Comparison of ENCODE assay signal across 22 cellular contexts in genomic region chr5:143516249-143516648, GRCh38.
DNase-seq lines count a peak whose midpoint lies in the region; ATAC-seq, FAIRE-seq and TF ChIP-seq lines count a peak whose summit lies in the region.
"Had no signal": no experiment of that assay in that cellular context is flagged by ENCODE, and none has a peak within 500 bp of the region (broad histone marks: within the 10 kb centered on the region; RNA-seq: fewer than 3 reads in every experiment).

No MANE protein-coding gene starts in this region.

- TF ChIP-seq POLR2A in GM12892 (IDR thresholded peaks at IDR 0.05; ENCODE audit: low read depth, low read length): no peak

- intact Hi-C loops in posterior cingulate gyrus (cut with DNase I): no loop called here

- TF ChIP-seq CTCF in nephron (IDR thresholded peaks at IDR 0.05; ENCODE audit: unreplicated experiment in 3 of 3): no peak

- peak; percentile 37 for ATAC-seq in HG02642 (IDR thresholded peaks at IDR 0.05; ENCODE audit: poor library complexity, unreplicated experiment)
- no peak for ATAC-seq in GM19035 (IDR thresholded peaks at IDR 0.05; ENCODE audit: unreplicated experiment)
- ATAC-seq: activated naive CD4-positive, alpha-beta T cell treated with anti-CD3 and anti-CD28 coated beads, Interleukin-2, amount 50 U/mL, for 72 hours; activated T-cell treated with anti-CD3 and anti-CD28 coated beads, Interleukin-2, amount 50 U/mL, for 72 hours; naive thymus-derived CD4-positive, alpha-beta T cell had no signal

- FAIRE-seq in GM12892 (lab: Jason Lieb, UNC): peak; percentile 9
- no peak for FAIRE-seq in HTR-8/SVneo (lab: Jason Lieb, UNC)
- FAIRE-seq: endometrium had no signal

- DNase-seq in GM12892 (ENCODE audit: insufficient read length): no peak
- peak; percentile 56 for DNase-seq in NCI-H69 (lab: John Stamatoyannopoulos, UW)
- DNase-seq in posterior cingulate gyrus: no peak
- DNase-seq in D341Med (ENCODE audit: low spot score): no peak
- no peak for DNase-seq in HTR-8/SVneo (ENCODE audit: insufficient read length, low spot score)
- DNase-seq: activated CD4-positive, alpha-beta T cell treated with anti-CD3 and anti-CD28 coated beads, Interleukin-2, amount 50 U/mL, for 48 hours; activated T-cell treated with anti-CD3 and anti-CD28 coated beads, Interleukin-2, amount 50 U/mL, for 72 hours; AML-193; colonic mucosa; COR-L47; H7; hippocampal formation; islet precursor cell; mammary epithelial cell; naive thymus-derived CD4-positive, alpha-beta T cell; NCI-H2227 treated with DMSO at 0.1 percent for 48 hours had no signal

- H3K27me3 Mint-ChIP-seq in nephron (ENCODE audit: low read depth): no peaks in the 10 kb centered on the region
- H3K27me3 Mint-ChIP-seq: brain had no signal

- peak overlapping the region in 2 of 3 experiments; percentile 6 to 15 for H3K27ac Mint-ChIP-seq in nephron
- H3K27ac Mint-ChIP-seq: activated naive CD4-positive, alpha-beta T cell treated with anti-CD3 and anti-CD28 coated beads, Interleukin-2, amount 50 U/mL, for 72 hours; activated T-cell treated with anti-CD3 and anti-CD28 coated beads, Interleukin-2, amount 50 U/mL, for 72 hours; naive thymus-derived CD4-positive, alpha-beta T cell had no signal

- H3K9me3 Mint-ChIP-seq in nephron: no peaks in the 10 kb centered on the region

- peaks cover 11% of the 10 kb centered on the region for H3K4me1 Mint-ChIP-seq in nephron
- H3K4me1 Mint-ChIP-seq: naive thymus-derived CD4-positive, alpha-beta T cell had no signal

- H3K36me3 Mint-ChIP-seq in nephron (ENCODE audit: low read depth): no peaks in the 10 kb centered on the region
- H3K36me3 Mint-ChIP-seq: activated naive CD4-positive, alpha-beta T cell treated with anti-CD3 and anti-CD28 coated beads, Interleukin-2, amount 50 U/mL, for 72 hours; brain had no signal

- no peak overlapping the region for H3K4me3 Mint-ChIP-seq in nephron
- H3K4me3 Mint-ChIP-seq: activated T-cell treated with anti-CD3 and anti-CD28 coated beads, Interleukin-2, amount 50 U/mL, for 72 hours; brain; naive thymus-derived CD4-positive, alpha-beta T cell had no signal
